26 cellular contexts compared by ENCODE assay signal in genomic region chr2:134149904-134150303, GRCh38.
DNase-seq lines count a peak whose midpoint lies in the region; ATAC-seq, FAIRE-seq and TF ChIP-seq lines count a peak whose summit lies in the region.
"Had no signal": no experiment of that assay in that cellular context is flagged by ENCODE, and none has a peak within 500 bp of the region (broad histone marks: within the 10 kb centered on the region; RNA-seq: fewer than 3 reads in every experiment).

No MANE protein-coding gene starts in this region.

- no peak overlapping the region for H3K4me3 Mint-ChIP-seq in activated T-cell treated with anti-CD3 and anti-CD28 coated beads, Interleukin-2, amount 50 U/mL, for 24 hours
- H3K4me3 Mint-ChIP-seq in glutamatergic neuron (ENCODE audit: unreplicated experiment), result peak overlapping the region; percentile 74
- H3K4me3 Mint-ChIP-seq: activated CD4-positive, alpha-beta memory T cell treated with anti-CD3 and anti-CD28 coated beads, Interleukin-2, amount 10 ng/mL, durations not matched to agents 7 days and 5 days; activated T-cell treated with anti-CD3 and anti-CD28 coated beads, Interleukin-2, amount 50 U/mL, for 4 hours; nephron progenitor cell had no signal

- no peaks in the 10 kb centered on the region for H3K27me3 Mint-ChIP-seq in activated T-cell treated with anti-CD3 and anti-CD28 coated beads, Interleukin-2, amount 50 U/mL, for 24 hours
- peaks cover 3% of the 10 kb centered on the region for H3K27me3 Mint-ChIP-seq in glutamatergic neuron (ENCODE audit: unreplicated experiment)
- H3K27me3 Mint-ChIP-seq: activated CD4-positive, alpha-beta memory T cell treated with anti-CD3 and anti-CD28 coated beads, Interleukin-2, amount 10 ng/mL, durations not matched to agents 7 days and 5 days had no signal

- DNase-seq in activated T-cell treated with anti-CD3 and anti-CD28 coated beads, Interleukin-2, amount 50 U/mL, for 24 hours, result no peak
- DNase-seq in activated T-cell treated with anti-CD3 and anti-CD28 coated beads, Interleukin-2, amount 50 U/mL, for 48 hours, result no peak
- DNase-seq in OCI-M1 (lab: John Stamatoyannopoulos, UW) (peak; percentile 48), glutamatergic neuron (no peak), C1 segment of cervical spinal cord (lab: John Stamatoyannopoulos, UW) (no peak), GM12892 (ENCODE audit: insufficient read length) (no peak)
- DNase-seq: activated CD4-positive, alpha-beta memory T cell treated with anti-CD3 and anti-CD28 coated beads, Interleukin-2, amount 10 ng/mL, durations not matched to agents 7 days and 5 days; activated T-cell treated with anti-CD3 and anti-CD28 coated beads, Interleukin-2, amount 50 U/mL, for 4 hours; MV-4-11; NCI-H2029 treated with DMSO at 0.1 percent for 48 hours; NCI-H524; nephron progenitor cell; psoas muscle; SHP77 treated with DMSO at 0.1 percent for 48 hours; stimulated activated CD4-positive, alpha-beta T cell treated with anti-CD3 and anti-CD28 coated beads, Interleukin-4, amount 100 ng/mL, for 4 hours; T-helper 1 cell had no signal

- TF ChIP-seq CTCF in glutamatergic neuron (IDR thresholded peaks at IDR 0.05; ENCODE audit: partially characterized antibody, unreplicated experiment) (no peak), neutrophil (IDR thresholded peaks at IDR 0.05) (no peak)

- peaks cover 31% of the 10 kb centered on the region for H3K36me3 Mint-ChIP-seq in activated T-cell treated with anti-CD3 and anti-CD28 coated beads, Interleukin-2, amount 50 U/mL, for 24 hours (ENCODE audit: low read depth)
- H3K36me3 Mint-ChIP-seq in glutamatergic neuron (ENCODE audit: unreplicated experiment), result no peaks in the 10 kb centered on the region

- H3K4me1 Mint-ChIP-seq in activated T-cell treated with anti-CD3 and anti-CD28 coated beads, Interleukin-2, amount 50 U/mL, for 24 hours (ENCODE audit: low read depth), result peaks cover 59% of the 10 kb centered on the region
- H3K4me1 Mint-ChIP-seq in glutamatergic neuron (ENCODE audit: low read depth, unreplicated experiment), result peaks cover 45% of the 10 kb centered on the region

- no peaks in the 10 kb centered on the region for H3K27me3 ChIP-seq in neutrophil
- H3K27me3 ChIP-seq: vagina had no signal

- peak overlapping the region; percentile 13 for H3K27ac ChIP-seq in neutrophil
- H3K27ac ChIP-seq: C4-2B, psoas muscle, vagina had no signal

- H3K4me3 ChIP-seq in neutrophil (ENCODE audit: low read depth in 1 of 2, low read length in 1 of 2), result no peak overlapping the region
- H3K4me3 ChIP-seq: psoas muscle, smooth muscle cell, vagina had no signal

- H3K9me3 ChIP-seq in neutrophil, result no peaks in the 10 kb centered on the region
- H3K9me3 ChIP-seq: psoas muscle, vagina had no signal

- H3K36me3 ChIP-seq in neutrophil, result no peaks in the 10 kb centered on the region
- H3K36me3 ChIP-seq: vagina had no signal

- ATAC-seq in HG03108 (IDR thresholded peaks at IDR 0.05; ENCODE audit: unreplicated experiment), result no peak
- ATAC-seq: activated naive CD4-positive, alpha-beta T cell treated with anti-CD3 and anti-CD28 coated beads, Interleukin-2, amount 50 U/mL, for 72 hours; activated T-cell treated with anti-CD3 and anti-CD28 coated beads, Interleukin-2, amount 50 U/mL, for 4 hours; psoas muscle had no signal

- peak overlapping the region; percentile 45 for H3K27ac Mint-ChIP-seq in activated T-cell treated with anti-CD3 and anti-CD28 coated beads, Interleukin-2, amount 50 U/mL, for 24 hours
- peak overlapping the region; percentile 86 for H3K27ac Mint-ChIP-seq in glutamatergic neuron (ENCODE audit: unreplicated experiment)
- H3K27ac Mint-ChIP-seq: activated CD4-positive, alpha-beta memory T cell treated with anti-CD3 and anti-CD28 coated beads, Interleukin-2, amount 10 ng/mL, durations not matched to agents 7 days and 5 days; nephron progenitor cell had no signal

- TF ChIP-seq POLR2A in GM12892 (IDR thresholded peaks at IDR 0.05; ENCODE audit: low read depth, low read length), result no peak

- H3K9me3 Mint-ChIP-seq in activated T-cell treated with anti-CD3 and anti-CD28 coated beads, Interleukin-2, amount 50 U/mL, for 24 hours, result no peaks in the 10 kb centered on the region
- H3K9me3 Mint-ChIP-seq in glutamatergic neuron (ENCODE audit: unreplicated experiment), result peaks cover 2% of the 10 kb centered on the region
- H3K9me3 Mint-ChIP-seq: activated CD4-positive, alpha-beta memory T cell treated with anti-CD3 and anti-CD28 coated beads, Interleukin-2, amount 10 ng/mL, durations not matched to agents 7 days and 5 days; activated naive CD4-positive, alpha-beta T cell treated with anti-CD3 and anti-CD28 coated beads, Interleukin-2, amount 50 U/mL, for 72 hours; activated T-cell treated with anti-CD3 and anti-CD28 coated beads, Interleukin-2, amount 50 U/mL, for 4 hours had no signal

- FAIRE-seq in GM12892 (lab: Jason Lieb, UNC), result no peak
- FAIRE-seq: A204.1, colon, endometrium, islet of Langerhans had no signal

- peaks cover 39 to 48% of the 10 kb centered on the region in 2 experiments for H3K4me1 ChIP-seq in neutrophil (ENCODE audit: control insufficient read depth in 1 of 2, insufficient read depth in 1 of 2, low read depth in 1 of 2, low read length in 1 of 2)
